Comparison of ENCODE assay signal across 28 cellular contexts in the genomic region with DNA sequence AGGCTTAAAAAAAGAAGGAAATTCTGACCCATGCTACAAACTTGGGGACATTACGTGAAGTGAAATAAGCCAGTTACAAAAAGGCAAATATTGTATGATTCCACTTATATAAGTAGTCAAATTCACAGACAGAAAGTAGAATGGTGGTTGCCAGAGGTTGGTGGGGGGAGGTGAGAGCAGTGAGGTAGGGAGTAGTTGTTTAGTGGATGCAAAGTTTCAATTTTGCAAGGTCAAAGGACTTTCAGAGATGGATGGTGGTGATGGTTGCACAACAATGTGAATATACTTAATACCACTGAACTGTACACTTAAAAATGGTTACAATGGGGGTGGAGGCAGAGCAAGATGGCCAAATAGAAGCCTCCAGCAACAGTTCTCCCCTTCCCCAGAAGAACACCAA.
"Had no signal": no experiment of that assay in that cellular context is flagged by ENCODE, and none has a peak within 500 bp of the region (broad histone marks: within the 10 kb centered on the region; RNA-seq: fewer than 3 reads in every experiment).

No MANE protein-coding gene starts in this region.

- DNase-seq: colonic mucosa; cortex of kidney; effector CD8-positive, alpha-beta T cell; effector memory CD8-positive, alpha-beta T cell; endodermal cell; erythroblast; esophagus squamous epithelium; foreskin fibroblast; foreskin melanocyte; gastrocnemius medialis; glutamatergic neuron; head of caudate nucleus; heart right ventricle; hippocampal formation; left cardiac atrium; left lung; left ventricle myocardium superior; mammary epithelial cell; mesendoderm; midbrain; naive B cell had no signal

- H3K9me3 Mint-ChIP-seq: effector memory CD8-positive, alpha-beta T cell had no signal

- H3K36me3 Mint-ChIP-seq: memory B cell, naive B cell had no signal

- H3K9me3 ChIP-seq: colonic mucosa, esophagus squamous epithelium, gastrocnemius medialis, heart right ventricle, left lung had no signal

- H3K4me1 Mint-ChIP-seq: memory B cell had no signal

- H3K4me3 ChIP-seq: colonic mucosa, esophagus squamous epithelium, gastrocnemius medialis, heart right ventricle, left lung, lung had no signal

- H3K36me3 ChIP-seq: colonic mucosa, esophagus squamous epithelium, gastrocnemius medialis, heart right ventricle, left lung had no signal

- H3K4me3 Mint-ChIP-seq: dendritic cell treated with granulocyte-macrophage colony-stimulating factor and Interleukin-4, amounts not matched to agents 40 ng/mL and 50 ng/mL, for 4 days; effector memory CD8-positive, alpha-beta T cell; endodermal cell; memory B cell had no signal

- ATAC-seq: effector memory CD8-positive, alpha-beta T cell; gastrocnemius medialis; left cardiac atrium; left ventricle myocardium superior had no signal

- H3K27ac Mint-ChIP-seq: dendritic cell treated with granulocyte-macrophage colony-stimulating factor and Interleukin-4, amounts not matched to agents 40 ng/mL and 50 ng/mL, for 4 days; effector memory CD8-positive, alpha-beta T cell; endodermal cell; memory B cell; naive B cell had no signal

- FAIRE-seq: endometrium, islet of Langerhans, keratinocyte had no signal

- H3K4me1 ChIP-seq: colonic mucosa, gastrocnemius medialis had no signal

- H3K27ac ChIP-seq: epithelial cell of prostate, esophagus squamous epithelium, gastrocnemius medialis, heart right ventricle had no signal

- H3K27me3 ChIP-seq: colonic mucosa, esophagus squamous epithelium, gastrocnemius medialis, heart right ventricle, left lung had no signal
